In genomic region chr20:49469060-49469459, GRCh38 we compare ENCODE assay signal across 24 cellular contexts.
"Had no signal": no experiment of that assay in that cellular context is flagged by ENCODE, and none has a peak within 500 bp of the region (broad histone marks: within the 10 kb centered on the region; RNA-seq: fewer than 3 reads in every experiment).

No MANE protein-coding gene starts in this region.

- H3K4me3 ChIP-seq: stomach, suprapubic skin, testis, thoracic aorta, thyroid gland, tibial artery, tibial nerve, transverse colon, upper lobe of left lung, upper lobe of right lung, uterus, vagina had no signal

- DNase-seq: stimulated activated CD4-positive, alpha-beta T cell treated with anti-CD3 and anti-CD28 coated beads, Interleukin-2, amount 100 ng/mL, for 48 hours; stimulated activated CD4-positive, alpha-beta T cell treated with anti-CD3 and anti-CD28 coated beads, Interleukin-4, amount 100 ng/mL, for 1 hour; stimulated activated CD4-positive, alpha-beta T cell treated with anti-CD3 and anti-CD28 coated beads, Interleukin-4, amount 100 ng/mL, for 24 hours; stimulated activated CD4-positive, alpha-beta T cell treated with anti-CD3 and anti-CD28 coated beads, Interleukin-4, amount 100 ng/mL, for 4 hours; stimulated activated CD8-positive, alpha-beta memory T cell treated with anti-CD3 and anti-CD28 coated beads, Interleukin-4, amount 100 ng/mL, for 48 hours; stimulated activated naive B cell treated with anti-CD40 and anti-IgM and Interleukin-4, amounts not matched to agents 10 μg/mL and 1 μg/mL and 100 μg/mL, for 72 hours; stimulated activated naive CD4-positive, alpha-beta T cell; stimulated activated naive CD4-positive, alpha-beta T cell treated with Interleukin-2 at 50 U/mL for 16 hours; stimulated activated naive CD8-positive, alpha-beta T cell treated with anti-CD3 and anti-CD28 coated beads, Interleukin-15, amount 100 ng/mL, for 72 hours; stimulated activated naive CD8-positive, alpha-beta T cell treated with anti-CD3 and anti-CD28 coated beads, Interleukin-15, Interleukin-2, amounts not matched to agents 100 U/mL and 50 U/mL, for 24 hours; stomach; substantia nigra; testis; thyroid gland; tibial artery; transverse colon; trophoblast cell; upper lobe of left lung; upper lobe of right lung; uterus had no signal

- H3K4me1 ChIP-seq: suprapubic skin, thyroid gland, tibial artery, tibial nerve, transverse colon, upper lobe of left lung, upper lobe of right lung, uterus, vagina had no signal

- H3K27ac ChIP-seq: stomach, suprapubic skin, testis, thoracic aorta, thyroid gland, tibial artery, tibial nerve, transverse colon, upper lobe of left lung, upper lobe of right lung, uterus, vagina had no signal

- H3K36me3 ChIP-seq: suprapubic skin, thoracic aorta, thyroid gland, tibial artery, tibial nerve, transverse colon, upper lobe of left lung, upper lobe of right lung, uterus, vagina had no signal

- H3K9me3 ChIP-seq: stomach, suprapubic skin, testis, thoracic aorta, thyroid gland, tibial artery, tibial nerve, transverse colon, upper lobe of left lung, upper lobe of right lung, uterus, vagina had no signal
